ENCODE assay signal across 14 cellular contexts in genomic region chr9:83472764-83473163, GRCh38.
DNase-seq lines count a peak whose midpoint lies in the region; ATAC-seq and TF ChIP-seq lines count a peak whose summit lies in the region.
"Had no signal": no experiment of that assay in that cellular context is flagged by ENCODE, and none has a peak within 500 bp of the region (broad histone marks: within the 10 kb centered on the region; RNA-seq: fewer than 3 reads in every experiment).

No MANE protein-coding gene starts in this region.

- no peak overlapping the region for H3K4me2 ChIP-seq in parathyroid adenoma (ENCODE audit: low read length)

- H2AFZ ChIP-seq in parathyroid adenoma: no peak overlapping the region

- no peak overlapping the region for H3K9ac ChIP-seq in parathyroid adenoma

- H3K4me3 ChIP-seq in parathyroid adenoma (ENCODE audit: low read depth, low read length): no peak overlapping the region
- H3K4me3 ChIP-seq: tibial artery had no signal

- H3K36me3 Mint-ChIP-seq in central memory CD8-positive, alpha-beta T cell (ENCODE audit: insufficient read depth): no peaks in the 10 kb centered on the region

- peak; percentile 94 for DNase-seq in GF-D8 (lab: John Stamatoyannopoulos, UW)
- DNase-seq in NOMO-1 treated with DMSO at 0.1 percent for 48 hours (lab: John Stamatoyannopoulos, UW; ENCODE audit: unreplicated experiment): peak; percentile 50
- DNase-seq in central memory CD8-positive, alpha-beta T cell (ENCODE audit: low spot score in 2 of 2): no peak
- no peak for DNase-seq in inferior parietal cortex (ENCODE audit: extremely low spot score)
- DNase-seq in GM19240 (ENCODE audit: insufficient read length, low spot score): no peak
- no peak for DNase-seq in NCI-H2196 treated with DMSO at 0.1 percent for 48 hours (lab: John Stamatoyannopoulos, UW; ENCODE audit: unreplicated experiment)
- DNase-seq: DND-41; islet precursor cell; nucleus accumbens; SHP77; stimulated activated CD4-positive, alpha-beta T cell treated with anti-CD3 and anti-CD28 coated beads, Interleukin-4, amount 100 ng/mL, for 4 hours; tibial artery had no signal

- TF ChIP-seq CTCF in parathyroid adenoma (IDR thresholded peaks at IDR 0.05): no peak

- no peak for ATAC-seq in central memory CD8-positive, alpha-beta T cell (replicated peaks; ENCODE audit: extremely low read depth, poor library complexity, severe bottlenecking)
- ATAC-seq in GM19452 (IDR thresholded peaks at IDR 0.05; ENCODE audit: unreplicated experiment): no peak

- no peaks in the 10 kb centered on the region for H3K27me3 ChIP-seq in parathyroid adenoma (ENCODE audit: control insufficient read depth, insufficient read depth, low read length)
- H3K27me3 ChIP-seq: tibial artery had no signal

- H3K4me1 Mint-ChIP-seq in central memory CD8-positive, alpha-beta T cell: peaks cover 12% of the 10 kb centered on the region

- H3K9me3 Mint-ChIP-seq in central memory CD8-positive, alpha-beta T cell: no peaks in the 10 kb centered on the region

- peak overlapping the region; percentile 55 for H3K27ac Mint-ChIP-seq in central memory CD8-positive, alpha-beta T cell (ENCODE audit: low read depth)

- no peaks in the 10 kb centered on the region for H3K36me3 ChIP-seq in parathyroid adenoma (ENCODE audit: control insufficient read depth, insufficient read depth, low read length)
- H3K36me3 ChIP-seq: tibial artery had no signal

- H3K4me1 ChIP-seq in parathyroid adenoma: peaks cover 45% of the 10 kb centered on the region

- H3K9me3 ChIP-seq in parathyroid adenoma (ENCODE audit: control insufficient read depth, low read length): no peaks in the 10 kb centered on the region
- H3K9me3 ChIP-seq: tibial artery had no signal

- peak overlapping the region; percentile 36 for H3K27ac ChIP-seq in parathyroid adenoma
- H3K27ac ChIP-seq: tibial artery had no signal

- peaks cover 27% of the 10 kb centered on the region for H3K79me2 ChIP-seq in parathyroid adenoma

- no peaks in the 10 kb centered on the region for H3K27me3 Mint-ChIP-seq in central memory CD8-positive, alpha-beta T cell

- H3K4me3 Mint-ChIP-seq in central memory CD8-positive, alpha-beta T cell: peak overlapping the region; percentile 42

Comparison
In these comparisons a context has a peak if more than half of its experiments do, and no peak if none do; other contexts are left out.
1. DNase-seq: peak in GF-D8 (single experiment) and NOMO-1 treated with DMSO at 0.1 percent for 48 hours (single experiment); none in central memory CD8-positive, alpha-beta T cell (0 of 2), inferior parietal cortex (single experiment), GM19240 (single experiment) and NCI-H2196 treated with DMSO at 0.1 percent for 48 hours (single experiment).